In the genomic region with DNA sequence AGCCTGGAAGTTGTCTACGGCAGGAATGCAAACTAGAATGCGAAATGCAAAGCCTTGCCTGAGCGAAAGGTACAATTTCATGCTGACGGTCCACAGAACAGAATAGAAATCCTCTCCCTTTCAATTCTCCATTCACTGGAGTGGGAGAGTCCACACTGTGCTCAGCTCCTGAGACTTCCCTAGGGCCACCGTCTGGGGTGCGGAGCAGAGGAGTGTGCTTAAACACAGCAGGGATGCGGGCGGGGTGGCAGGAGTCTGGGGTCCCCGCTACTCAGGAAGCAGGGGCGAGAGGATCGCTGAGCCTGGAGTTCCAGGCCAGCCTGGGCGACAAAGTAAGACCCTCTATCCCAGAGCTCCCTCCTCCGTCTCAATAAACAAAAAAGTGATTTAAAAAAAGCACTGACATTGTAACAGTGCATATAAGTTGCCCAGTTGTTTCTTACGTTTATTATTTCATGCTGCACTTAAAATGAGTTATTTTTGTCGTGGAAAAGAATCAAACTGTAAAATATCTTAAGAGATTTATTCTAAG, we compare ENCODE assay signal across 2 cellular contexts.
TF ChIP-seq lines count a peak whose summit lies in the region.

No MANE protein-coding gene starts in this region.

TF ChIP-seq in HEK293, 187 proteins besides CTCF, POLR2A, EP300 and RAD21:
- no peak for TF ChIP-seq ZNF596 (tag by site-specific recombination; IDR thresholded peaks at IDR 0.05)
- no peak for TF ChIP-seq TRIM28 (IDR thresholded peaks at IDR 0.05; ENCODE audit: borderline replicate concordance, low read length)
- TF ChIP-seq ZNF560 (tag by site-specific recombination; IDR thresholded peaks at IDR 0.05; ENCODE audit: borderline replicate concordance), result no peak
- TF ChIP-seq, protein P1, sequence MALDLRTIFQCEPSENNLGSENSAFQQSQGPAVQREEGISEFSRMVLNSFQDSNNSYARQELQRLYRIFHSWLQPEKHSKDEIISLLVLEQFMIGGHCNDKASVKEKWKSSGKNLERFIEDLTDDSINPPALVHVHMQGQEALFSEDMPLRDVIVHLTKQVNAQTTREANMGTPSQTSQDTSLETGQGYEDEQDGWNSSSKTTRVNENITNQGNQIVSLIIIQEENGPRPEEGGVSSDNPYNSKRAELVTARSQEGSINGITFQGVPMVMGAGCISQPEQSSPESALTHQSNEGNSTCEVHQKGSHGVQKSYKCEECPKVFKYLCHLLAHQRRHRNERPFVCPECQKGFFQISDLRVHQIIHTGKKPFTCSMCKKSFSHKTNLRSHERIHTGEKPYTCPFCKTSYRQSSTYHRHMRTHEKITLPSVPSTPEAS (tag by site-specific recombination; IDR thresholded peaks at IDR 0.05), result no peak
- no peak for TF ChIP-seq ZNF10 (tag by site-specific recombination; IDR thresholded peaks at IDR 0.05)
- no peak for TF ChIP-seq SP3 (tag by site-specific recombination; IDR thresholded peaks at IDR 0.05)
- TF ChIP-seq ZNF629 (tag by site-specific recombination; IDR thresholded peaks at IDR 0.05), result no peak
- no peak for TF ChIP-seq ZNF791 (tag by site-specific recombination; IDR thresholded peaks at IDR 0.05)

TF ChIP-seq in endothelial cell of umbilical vein, 7 proteins besides CTCF, POLR2A, EP300 and RAD21:
- no peak for TF ChIP-seq EZH2 (IDR thresholded peaks at IDR 0.05; ENCODE audit: borderline replicate concordance, low read depth, low read length, severe bottlenecking)
TF ChIP-seq in endothelial cell of umbilical vein: peak in this region for 0.
